In genomic region chr2:143533846-143534245, GRCh38 we compare ENCODE assay signal across 20 cellular contexts.
DNase-seq lines count a peak whose midpoint lies in the region; ATAC-seq and TF ChIP-seq lines count a peak whose summit lies in the region.
"Had no signal": no experiment of that assay in that cellular context is flagged by ENCODE, and none has a peak within 500 bp of the region (broad histone marks: within the 10 kb centered on the region; RNA-seq: fewer than 3 reads in every experiment).

No MANE protein-coding gene starts in this region.

- no peak overlapping the region for H3K4me3 ChIP-seq in heart right ventricle
- H3K4me3 ChIP-seq: A549, GM12878 had no signal

- H3K27me3 ChIP-seq in heart right ventricle: no peaks in the 10 kb centered on the region
- H3K27me3 ChIP-seq: BE2C had no signal

- H3K9me3 ChIP-seq in heart right ventricle: peaks cover 0 to 13% (median 0%) of the 10 kb centered on the region in 11 donors
- H3K9me3 ChIP-seq: A549, BE2C had no signal

- H3K27ac Mint-ChIP-seq in neural crest cell (ENCODE audit: unreplicated experiment): peak overlapping the region; percentile 27
- H3K27ac Mint-ChIP-seq in stimulated activated naive B cell treated with anti-CD40 and anti-IgM and Interleukin-4, amounts not matched to agents 10 μg/mL and 1 μg/mL and 100 μg/mL, for 72 hours: no peak overlapping the region

- no peaks in the 10 kb centered on the region for H3K27me3 Mint-ChIP-seq in neural crest cell (ENCODE audit: low read depth)
- no peaks in the 10 kb centered on the region for H3K27me3 Mint-ChIP-seq in stimulated activated naive B cell treated with anti-CD40 and anti-IgM and Interleukin-4, amounts not matched to agents 10 μg/mL and 1 μg/mL and 100 μg/mL, for 72 hours

- peaks cover 14% of the 10 kb centered on the region for H3K4me1 Mint-ChIP-seq in neural crest cell
- peaks cover 5 to 7% of the 10 kb centered on the region in 2 donors for H3K4me1 Mint-ChIP-seq in stimulated activated naive B cell treated with anti-CD40 and anti-IgM and Interleukin-4, amounts not matched to agents 10 μg/mL and 1 μg/mL and 100 μg/mL, for 72 hours

- WGBS in heart right ventricle, 2 donors: 82 to 87% methylated on average over 4 of the region's 4 CpGs

- H3K4me1 ChIP-seq in heart right ventricle: no peaks in the 10 kb centered on the region
- H3K4me1 ChIP-seq: A549 had no signal

- no peak overlapping the region for H3K4me3 Mint-ChIP-seq in neural crest cell
- H3K4me3 Mint-ChIP-seq in stimulated activated naive B cell treated with anti-CD40 and anti-IgM and Interleukin-4, amounts not matched to agents 10 μg/mL and 1 μg/mL and 100 μg/mL, for 72 hours: no peak overlapping the region

- no peak for ATAC-seq in stimulated activated naive B cell treated with anti-CD40 and anti-IgM and Interleukin-4, amounts not matched to agents 10 μg/mL and 1 μg/mL and 100 μg/mL, for 72 hours (replicated peaks)
- ATAC-seq in heart right ventricle: no peak
- ATAC-seq: A549, GM12878 had no signal

- no peak overlapping the region for H3K27ac ChIP-seq in heart right ventricle
- H3K27ac ChIP-seq: A549 had no signal

- H3K36me3 Mint-ChIP-seq in neural crest cell (ENCODE audit: low read depth): no peaks in the 10 kb centered on the region
- peaks cover 36 to 61% of the 10 kb centered on the region in 2 donors for H3K36me3 Mint-ChIP-seq in stimulated activated naive B cell treated with anti-CD40 and anti-IgM and Interleukin-4, amounts not matched to agents 10 μg/mL and 1 μg/mL and 100 μg/mL, for 72 hours

- intact Hi-C loops in heart right ventricle (cut with DNase I): no loop called here

- TF ChIP-seq CTCF in neural crest cell (conservative IDR thresholded peaks at IDR 0.05): no peak
- TF ChIP-seq CTCF in heart right ventricle (IDR thresholded peaks at IDR 0.05): no peak

- peaks cover 0 to 3% (median 0%) of the 10 kb centered on the region in 9 donors for H3K36me3 ChIP-seq in heart right ventricle
- H3K36me3 ChIP-seq: BE2C had no signal

- H3K9me3 Mint-ChIP-seq in neural crest cell: peaks cover 3% of the 10 kb centered on the region
- peaks cover 3 to 5% of the 10 kb centered on the region in 2 donors for H3K9me3 Mint-ChIP-seq in stimulated activated naive B cell treated with anti-CD40 and anti-IgM and Interleukin-4, amounts not matched to agents 10 μg/mL and 1 μg/mL and 100 μg/mL, for 72 hours

- DNase-seq in D341Med (ENCODE audit: low spot score) (peak; percentile 36), NCI-H524 treated with DMSO at 0.1 percent for 48 hours (lab: John Stamatoyannopoulos, UW) (peak; percentile 81), ecto neural progenitor cell (ENCODE audit: low spot score) (peak; percentile 50), neural crest cell (ENCODE audit: low read depth, low spot score) (no peak), heart right ventricle (no peak), dedifferentiated amniotic fluid mesenchymal stem cell (ENCODE audit: extremely low spot score) (no peak)
- DNase-seq in stimulated activated naive B cell treated with anti-CD40 and anti-IgM and Interleukin-4, amounts not matched to agents 10 μg/mL and 1 μg/mL and 100 μg/mL, for 72 hours: no peak
- DNase-seq in stimulated activated CD4-positive, alpha-beta T cell treated with anti-CD3 and anti-CD28 coated beads, Interleukin-4, amount 100 ng/mL, for 1 hour: no peak
- DNase-seq: BE2C, DND-41, H7, Kasumi-1, NCI-H1694 treated with DMSO at 0.1 percent for 48 hours, NCI-H2081 treated with DMSO at 0.1 percent for 48 hours, NCI-H226, NCI-H510A treated with DMSO at 0.1 percent for 48 hours, OCI-M1, Right ventricle myocardium superior had no signal

Comparison
In these comparisons a context has a peak if more than half of its experiments do, and no peak if none do; other contexts are left out.
1. DNase-seq: peak in D341Med (single experiment), NCI-H524 treated with DMSO at 0.1 percent for 48 hours (single experiment) and ecto neural progenitor cell (single experiment); none in neural crest cell (single experiment), stimulated activated naive B cell treated with anti-CD40 and anti-IgM and Interleukin-4, amounts not matched to agents 10 μg/mL and 1 μg/mL and 100 μg/mL, for 72 hours (single experiment), stimulated activated CD4-positive, alpha-beta T cell treated with anti-CD3 and anti-CD28 coated beads, Interleukin-4, amount 100 ng/mL, for 1 hour (single experiment), heart right ventricle (0 of 2) and dedifferentiated amniotic fluid mesenchymal stem cell (single experiment).